Comparison of ENCODE assay signal across 8 cellular contexts in genomic region chr9:130128251-130128650, GRCh38. TPM values are rescaled to one million over a fixed set of nuclear protein-coding genes. Genes with fewer than 3 reads are reported as not detected.
A peak's percentile ranks its signal among the peaks of the same experiment; 100 is the strongest.
DNase-seq lines count a peak whose midpoint lies in the region; ATAC-seq lines count a peak whose summit lies in the region.

No MANE protein-coding gene starts in this region.

- H3K27ac Mint-ChIP-seq in dendritic cell treated with granulocyte-macrophage colony-stimulating factor and Interleukin-4, amounts not matched to agents 40 ng/mL and 50 ng/mL, for 4 days, result peak overlapping the region; percentile 94

- H3K4me3 Mint-ChIP-seq in dendritic cell treated with granulocyte-macrophage colony-stimulating factor and Interleukin-4, amounts not matched to agents 40 ng/mL and 50 ng/mL, for 4 days, result peak overlapping the region; percentile 59

- H3K36me3 Mint-ChIP-seq in dendritic cell treated with granulocyte-macrophage colony-stimulating factor and Interleukin-4, amounts not matched to agents 40 ng/mL and 50 ng/mL, for 4 days (ENCODE audit: low read depth), result peaks cover 99% of the 10 kb centered on the region

- ATAC-seq in GM18520 (IDR thresholded peaks at IDR 0.05; ENCODE audit: unreplicated experiment) (peak; percentile 38), HG03196 (IDR thresholded peaks at IDR 0.05; ENCODE audit: unreplicated experiment) (peak; percentile 53)
- ATAC-seq in activated CD4-positive, CD25-positive, alpha-beta regulatory T cell treated with anti-CD3 and anti-CD28 coated beads, Interleukin-2, amount 50 U/mL, for 24 hours, result peak; percentile 73 to 78

- intact Hi-C loops in dendritic cell treated with granulocyte-macrophage colony-stimulating factor and Interleukin-4, amounts not matched to agents 40 ng/mL and 50 ng/mL, for 4 days (cut with micrococcal nuclease), result no loop called here

- peak; percentile 43 for DNase-seq in renal cortical epithelial cell (ENCODE audit: low read depth)
- no peak for DNase-seq in NCI-H82 treated with DMSO at 0.1 percent for 48 hours (lab: John Stamatoyannopoulos, UW; ENCODE audit: unreplicated experiment)
- DNase-seq in DMS153 treated with DMSO at 0.1 percent for 48 hours (lab: John Stamatoyannopoulos, UW; ENCODE audit: unreplicated experiment), result no peak
- no peak for DNase-seq in NCI-H2227 treated with DMSO at 0.1 percent for 48 hours (lab: John Stamatoyannopoulos, UW)

- H3K9me3 Mint-ChIP-seq in dendritic cell treated with granulocyte-macrophage colony-stimulating factor and Interleukin-4, amounts not matched to agents 40 ng/mL and 50 ng/mL, for 4 days, result no peaks in the 10 kb centered on the region

- no peaks in the 10 kb centered on the region for H3K27me3 Mint-ChIP-seq in dendritic cell treated with granulocyte-macrophage colony-stimulating factor and Interleukin-4, amounts not matched to agents 40 ng/mL and 50 ng/mL, for 4 days

- H3K4me1 Mint-ChIP-seq in dendritic cell treated with granulocyte-macrophage colony-stimulating factor and Interleukin-4, amounts not matched to agents 40 ng/mL and 50 ng/mL, for 4 days (ENCODE audit: low read depth), result peaks cover 45% of the 10 kb centered on the region

RNA-seq across cellular contexts. Expression of gene NCS1, which starts 44.0 kb away (rescaled TPM):
- 58.7 and 69.8 TPM in 2 replicates for total RNA-seq in renal cortical epithelial cell
